ENCODE assay signal across 14 cellular contexts in genomic region chr13:49859568-49859967, GRCh38.
A peak's percentile ranks its signal among the peaks of the same experiment; 100 is the strongest.
DNase-seq lines count a peak whose midpoint lies in the region; ATAC-seq, FAIRE-seq and TF ChIP-seq lines count a peak whose summit lies in the region.
"Had no signal": no experiment of that assay in that cellular context is flagged by ENCODE, and none has a peak within 500 bp of the region (broad histone marks: within the 10 kb centered on the region; RNA-seq: fewer than 3 reads in every experiment).

No MANE protein-coding gene starts in this region.

- H4K91ac ChIP-seq in mesenchymal stem cell (ENCODE audit: low read length), result no peak overlapping the region

- H3K4me1 ChIP-seq in mesenchymal stem cell (ENCODE audit: control insufficient read depth, insufficient read depth, low read depth, low read length), result peaks cover 4% of the 10 kb centered on the region
- H3K4me1 ChIP-seq: BLaER1 treated with 17β-estradiol and CSF1 and Interleukin-3, amounts not matched to agents 10 nM and 100 nM had no signal

- no peak for ATAC-seq in HG02885 (IDR thresholded peaks at IDR 0.05; ENCODE audit: poor library complexity, unreplicated experiment)
- ATAC-seq: GM12878 had no signal

- POLR2A ChIA-PET in AG04449 (lab: Yijun Ruan, JAX), result interaction anchor here (0.9 kb wide), 1 partner anchor 730 kb away, joined by 3 read pairs; no protein-coding TSS in a partner anchor

- H3K27me3 ChIP-seq in bronchial epithelial cell (ENCODE audit: control insufficient read depth, insufficient read depth, low read length) (no peaks in the 10 kb centered on the region), mesenchymal stem cell (ENCODE audit: control insufficient read depth in 1 of 2, insufficient read depth in 1 of 2, low read length in 2 of 2) (no peaks in the 10 kb centered on the region), WERI-Rb-1 (ENCODE audit: insufficient read depth, low read depth, severe bottlenecking) (no peaks in the 10 kb centered on the region)
- H3K27me3 ChIP-seq: BLaER1 treated with 17β-estradiol and CSF1 and Interleukin-3, amounts not matched to agents 10 nM and 100 nM had no signal

- H3K79me1 ChIP-seq in mesenchymal stem cell (replicated peaks; ENCODE audit: low read length, poor library complexity, severe bottlenecking), result no peaks in the 10 kb centered on the region

- no peak overlapping the region for H2BK120ac ChIP-seq in mesenchymal stem cell (ENCODE audit: low read depth, low read length)

- H2BK12ac ChIP-seq in mesenchymal stem cell (ENCODE audit: low read length in 2 of 2), result peak overlapping the region in 1 of 2 experiments; percentile 49

- no peaks in the 10 kb centered on the region for H3K9me3 ChIP-seq in mesenchymal stem cell (ENCODE audit: control insufficient read depth, low read length)
- H3K9me3 ChIP-seq in WERI-Rb-1 (ENCODE audit: severe bottlenecking), result no peaks in the 10 kb centered on the region

- CTCF ChIA-PET in AG04449 (lab: Yijun Ruan, JAX), result interaction anchor here (0.7 to 1.6 kb wide), 3 partner anchors 9 to 12 kb away, joined by 3 read pairs; no protein-coding TSS in a partner anchor

- no peak overlapping the region for H3K23ac ChIP-seq in mesenchymal stem cell (ENCODE audit: low read length in 2 of 2)

- no peaks in the 10 kb centered on the region for H3K27me3 Mint-ChIP-seq in activated naive CD8-positive, alpha-beta T cell treated with anti-CD3 and anti-CD28 coated beads for 36 hours
- H3K27me3 Mint-ChIP-seq: type B pancreatic cell had no signal

- peak; percentile 65 for DNase-seq in AG04449 (ENCODE audit: low read depth, low spot score)
- DNase-seq in HT1080 (ENCODE audit: low read depth), result peak; percentile 84
- DNase-seq in bronchial epithelial cell (ENCODE audit: low read depth), result peak; percentile 85
- peak; percentile 88 for DNase-seq in mesenchymal stem cell
- DNase-seq in activated naive CD8-positive, alpha-beta T cell treated with anti-CD3 and anti-CD28 coated beads for 36 hours, result no peak
- no peak for DNase-seq in NOMO-1 treated with dmso at 0.1 percent for 144 hours (lab: John Stamatoyannopoulos, UW; ENCODE audit: unreplicated experiment)
- DNase-seq in WERI-Rb-1, result no peak
- DNase-seq: activated CD8-positive, alpha-beta memory T cell treated with anti-CD3 and anti-CD28 coated beads, Interleukin-2, amount 50 U/mL, for 48 hours; cerebellar nuclear complex had no signal

- H3K27ac Mint-ChIP-seq in activated naive CD8-positive, alpha-beta T cell treated with anti-CD3 and anti-CD28 coated beads for 36 hours, result no peak overlapping the region
- H3K27ac Mint-ChIP-seq: type B pancreatic cell had no signal

- H3K4ac ChIP-seq in mesenchymal stem cell (ENCODE audit: low read depth in 1 of 2, low read length in 2 of 2), result no peak overlapping the region

- 2% methylated on average over 5 of the region's 5 CpGs for WGBS in mesenchymal stem cell

- no peak overlapping the region for H2AK5ac ChIP-seq in mesenchymal stem cell (ENCODE audit: low read length, severe bottlenecking)

- H3K4me3 ChIP-seq in AG04449 (ENCODE audit: low read depth, low read length) (no peak overlapping the region), bronchial epithelial cell (ENCODE audit: low read depth, low read length) (no peak overlapping the region), mesenchymal stem cell (ENCODE audit: insufficient read depth in 1 of 2, low read depth in 1 of 2, low read length in 2 of 2) (no peak overlapping the region), WERI-Rb-1 (ENCODE audit: low read depth, low read length) (no peak overlapping the region)
- H3K4me3 ChIP-seq: BLaER1 treated with 17β-estradiol and CSF1 and Interleukin-3, amounts not matched to agents 10 nM and 100 nM; GM12878 had no signal

- TF ChIP-seq CTCF in AG04449 (IDR thresholded peaks at IDR 0.05; ENCODE audit: insufficient read depth, low read length, missing control alignments), result no peak
- no peak for TF ChIP-seq CTCF in bronchial epithelial cell (IDR thresholded peaks at IDR 0.05; ENCODE audit: insufficient read depth, low read length, severe bottlenecking)
- no peak for TF ChIP-seq CTCF in WERI-Rb-1 (IDR thresholded peaks at IDR 0.05; ENCODE audit: low read depth, low read length)

- no peak overlapping the region for H2AFZ ChIP-seq in mesenchymal stem cell (ENCODE audit: low read depth, low read length)

- no peak overlapping the region for H2BK5ac ChIP-seq in mesenchymal stem cell (ENCODE audit: low read depth, low read length, poor library complexity, severe bottlenecking)

- H3K18ac ChIP-seq in mesenchymal stem cell (ENCODE audit: low read depth in 1 of 2, low read length in 2 of 2), result peak overlapping the region in 1 of 2 experiments; percentile 45

- no peak for FAIRE-seq in bronchial epithelial cell (lab: Jason Lieb, UNC)
- FAIRE-seq: GM12878 had no signal

- peak overlapping the region; percentile 90 for H4K8ac ChIP-seq in mesenchymal stem cell (ENCODE audit: low read length)

- H3K36me3 Mint-ChIP-seq in activated naive CD8-positive, alpha-beta T cell treated with anti-CD3 and anti-CD28 coated beads for 36 hours, result no peaks in the 10 kb centered on the region
- H3K36me3 Mint-ChIP-seq: type B pancreatic cell had no signal

- no peak overlapping the region for H2BK15ac ChIP-seq in mesenchymal stem cell (ENCODE audit: low read depth, poor library complexity, severe bottlenecking)

- H3K36me3 ChIP-seq in bronchial epithelial cell (ENCODE audit: control insufficient read depth, insufficient read depth, low read length), result no peaks in the 10 kb centered on the region
- H3K36me3 ChIP-seq in mesenchymal stem cell (ENCODE audit: control insufficient read depth in 1 of 2, insufficient read depth in 2 of 2, low read depth in 1 of 2, low read length in 2 of 2), result no peaks in the 10 kb centered on the region
- H3K36me3 ChIP-seq in WERI-Rb-1, result no peaks in the 10 kb centered on the region
- H3K36me3 ChIP-seq: BLaER1 treated with 17β-estradiol and CSF1 and Interleukin-3, amounts not matched to agents 10 nM and 100 nM had no signal

- H3K4me1 Mint-ChIP-seq in activated naive CD8-positive, alpha-beta T cell treated with anti-CD3 and anti-CD28 coated beads for 36 hours, result no peaks in the 10 kb centered on the region
- H3K4me1 Mint-ChIP-seq: neural crest cell had no signal

- no peak overlapping the region for H3K14ac ChIP-seq in mesenchymal stem cell (ENCODE audit: low read length in 2 of 2)

- H3K9me3 Mint-ChIP-seq in activated naive CD8-positive, alpha-beta T cell treated with anti-CD3 and anti-CD28 coated beads for 36 hours, result peaks cover 9% of the 10 kb centered on the region
- H3K9me3 Mint-ChIP-seq: type B pancreatic cell had no signal

- no peak overlapping the region for H3K4me2 ChIP-seq in mesenchymal stem cell (ENCODE audit: low read length, poor library complexity, severe bottlenecking)
- H3K4me2 ChIP-seq: BLaER1 treated with 17β-estradiol and CSF1 and Interleukin-3, amounts not matched to agents 10 nM and 100 nM had no signal

- no peak overlapping the region for H3K4me3 Mint-ChIP-seq in activated naive CD8-positive, alpha-beta T cell treated with anti-CD3 and anti-CD28 coated beads for 36 hours
- H3K4me3 Mint-ChIP-seq: neural crest cell, type B pancreatic cell had no signal

- H3K27ac ChIP-seq in mesenchymal stem cell (ENCODE audit: low read length, poor library complexity, severe bottlenecking), result peak overlapping the region; percentile 87
- H3K27ac ChIP-seq in WERI-Rb-1, result no peak overlapping the region
- H3K27ac ChIP-seq: BLaER1 treated with 17β-estradiol and CSF1 and Interleukin-3, amounts not matched to agents 10 nM and 100 nM had no signal

- no peak overlapping the region for H3K9ac ChIP-seq in mesenchymal stem cell (ENCODE audit: low read length)
- H3K9ac ChIP-seq: BLaER1 treated with 17β-estradiol and CSF1 and Interleukin-3, amounts not matched to agents 10 nM and 100 nM had no signal

Comparison
In these comparisons a context has a peak if more than half of its experiments do, and no peak if none do; other contexts are left out.
1. DNase-seq: peak in AG04449 (single experiment), HT1080 (single experiment), bronchial epithelial cell (single experiment) and mesenchymal stem cell (single experiment); none in activated naive CD8-positive, alpha-beta T cell treated with anti-CD3 and anti-CD28 coated beads for 36 hours (single experiment), NOMO-1 treated with dmso at 0.1 percent for 144 hours (single experiment) and WERI-Rb-1 (single experiment).